33 cellular contexts compared by ENCODE assay signal in the genomic region with DNA sequence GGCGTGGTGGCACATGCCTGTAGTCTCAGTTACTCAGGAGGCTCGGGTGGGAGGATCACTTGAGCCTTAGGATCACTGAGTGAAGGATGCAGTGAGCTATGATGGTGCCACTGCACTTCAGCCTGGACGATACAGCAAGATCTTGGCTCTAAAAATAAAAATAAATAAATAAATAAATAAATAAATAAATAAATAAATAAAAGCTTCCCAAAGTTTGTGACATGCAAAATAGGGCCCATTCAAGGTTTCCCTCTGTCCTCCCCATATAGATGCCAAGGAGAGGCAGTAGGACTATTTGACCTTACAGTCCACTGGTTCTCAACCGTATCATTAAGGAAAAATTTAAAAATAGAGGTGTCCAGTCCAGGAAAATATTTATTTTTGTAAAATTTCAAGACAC.
"Had no signal": no experiment of that assay in that cellular context is flagged by ENCODE, and none has a peak within 500 bp of the region (broad histone marks: within the 10 kb centered on the region; RNA-seq: fewer than 3 reads in every experiment).

No MANE protein-coding gene starts in this region.

- H3K4me3 ChIP-seq: adrenal gland, ascending aorta, breast epithelium, cardiac muscle cell had no signal

- H3K27me3 ChIP-seq: adrenal gland, ascending aorta, brain microvascular endothelial cell, breast epithelium, cardiac muscle cell had no signal

- H3K36me3 ChIP-seq: brain microvascular endothelial cell, breast epithelium, cardiac muscle cell had no signal

- H3K9me3 ChIP-seq: adrenal gland, ascending aorta, breast epithelium had no signal

- H3K27ac ChIP-seq: adrenal gland, ascending aorta, brain microvascular endothelial cell, breast epithelium, cardiac muscle cell had no signal

- DNase-seq: activated effector memory CD4-positive, alpha-beta T cell treated with anti-CD3 and anti-CD28 coated beads, Interleukin-2, amount 50 U/mL, for 16 hours; activated effector memory CD4-positive, alpha-beta T cell treated with Interleukin-2 at 50 U/mL for 16 hours; activated gamma-delta T cell; activated gamma-delta T cell treated with Interleukin-2 at 50 U/mL for 16 hours; activated naive CD4-positive, alpha-beta T cell; activated naive CD4-positive, alpha-beta T cell treated with anti-CD3 and anti-CD28 coated beads for 36 hours; activated naive CD4-positive, alpha-beta T cell treated with anti-CD3 and anti-CD28 coated beads, Interleukin-2, amount 10 ng/mL, durations not matched to agents 7 days and 5 days; activated naive CD4-positive, alpha-beta T cell treated with anti-CD3 and anti-CD28 coated beads, Interleukin-2, amount 50 U/mL, for 16 hours; activated naive CD4-positive, alpha-beta T cell treated with Interleukin-2 at 50 U/mL for 16 hours; activated naive CD8-positive, alpha-beta T cell treated with anti-CD3 and anti-CD28 coated beads for 36 hours; activated naive CD8-positive, alpha-beta T cell treated with anti-CD3 and anti-CD28 coated beads, Interleukin-2, amount 10 ng/mL, durations not matched to agents 7 days and 5 days; activated naive CD8-positive, alpha-beta T cell treated with anti-CD3 and anti-CD28 coated beads, Interleukin-2, amount 50 U/mL, for 24 hours; activated T-cell treated with anti-CD3 and anti-CD28 coated beads, Interleukin-2, amount 50 U/mL, for 1 hour; activated T-cell treated with anti-CD3 and anti-CD28 coated beads, Interleukin-2, amount 50 U/mL, for 24 hours; activated T-cell treated with anti-CD3 and anti-CD28 coated beads, Interleukin-2, amount 50 U/mL, for 4 hours; activated T-cell treated with anti-CD3 and anti-CD28 coated beads, Interleukin-2, amount 50 U/mL, for 48 hours; activated T-cell treated with anti-CD3 and anti-CD28 coated beads, Interleukin-2, amount 50 U/mL, for 72 hours; adrenal gland; amniotic stem cell; amygdala; anterior cingulate cortex; aorta; brain microvascular endothelial cell; caudate nucleus; central memory CD4-positive, alpha-beta T cell; cerebellar nuclear complex had no signal

- ATAC-seq: activated naive CD4-positive, alpha-beta T cell treated with anti-CD3 and anti-CD28 coated beads, Interleukin-2, amount 50 U/mL, for 72 hours; activated naive CD8-positive, alpha-beta T cell treated with anti-CD3 and anti-CD28 coated beads, Interleukin-2, amount 50 U/mL, for 24 hours; activated T-cell treated with anti-CD3 and anti-CD28 coated beads, Interleukin-2, amount 50 U/mL, for 4 hours; activated T-cell treated with anti-CD3 and anti-CD28 coated beads, Interleukin-2, amount 50 U/mL, for 72 hours; activated T-helper 17 cell treated with anti-CD3 and anti-CD28 coated beads, Interleukin-2, amount 50 U/mL, for 72 hours had no signal

- H3K4me1 ChIP-seq: ascending aorta, breast epithelium had no signal

- FAIRE-seq: astrocyte, bronchial epithelial cell had no signal
